1 cellular context compared by ENCODE assay signal in genomic region chr7:149713731-149714068, GRCh38.
TF ChIP-seq lines count a peak whose summit lies in the region.

No MANE protein-coding gene starts in this region.

TF ChIP-seq in GM12878, 131 proteins besides CTCF, POLR2A, EP300 and RAD21 (continued from another document):
- TF ChIP-seq MTA2 (IDR thresholded peaks at IDR 0.05; ENCODE audit: low read depth) = no peak
- TF ChIP-seq SMAD1 (IDR thresholded peaks at IDR 0.05; ENCODE audit: low read depth, partially characterized antibody) = no peak
- TF ChIP-seq STAT1 (conservative IDR thresholded peaks at IDR 0.05) = no peak
- TF ChIP-seq, protein P1, sequence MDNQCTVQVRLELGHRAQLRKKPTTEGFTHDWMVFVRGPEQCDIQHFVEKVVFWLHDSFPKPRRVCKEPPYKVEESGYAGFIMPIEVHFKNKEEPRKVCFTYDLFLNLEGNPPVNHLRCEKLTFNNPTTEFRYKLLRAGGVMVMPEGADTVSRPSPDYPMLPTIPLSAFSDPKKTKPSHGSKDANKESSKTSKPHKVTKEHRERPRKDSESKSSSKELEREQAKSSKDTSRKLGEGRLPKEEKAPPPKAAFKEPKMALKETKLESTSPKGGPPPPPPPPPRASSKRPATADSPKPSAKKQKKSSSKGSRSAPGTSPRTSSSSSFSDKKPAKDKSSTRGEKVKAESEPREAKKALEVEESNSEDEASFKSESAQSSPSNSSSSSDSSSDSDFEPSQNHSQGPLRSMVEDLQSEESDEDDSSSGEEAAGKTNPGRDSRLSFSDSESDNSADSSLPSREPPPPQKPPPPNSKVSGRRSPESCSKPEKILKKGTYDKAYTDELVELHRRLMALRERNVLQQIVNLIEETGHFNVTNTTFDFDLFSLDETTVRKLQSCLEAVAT (IDR thresholded peaks at IDR 0.05) = no peak
- TF ChIP-seq KDM1A (IDR thresholded peaks at IDR 0.05; ENCODE audit: borderline replicate concordance) = no peak
TF ChIP-seq in GM12878: peak in this region for 0.
